Comparison of ENCODE assay signal across 19 cellular contexts in genomic region chr16:58002411-58002790, GRCh38. TPM values are rescaled to one million over a fixed set of nuclear protein-coding genes. Genes with fewer than 3 reads are reported as not detected.
DNase-seq lines count a peak whose midpoint lies in the region; ATAC-seq, FAIRE-seq and TF ChIP-seq lines count a peak whose summit lies in the region.
"Had no signal": no experiment of that assay in that cellular context is flagged by ENCODE, and none has a peak within 500 bp of the region (broad histone marks: within the 10 kb centered on the region; RNA-seq: fewer than 3 reads in every experiment).

No MANE protein-coding gene starts in this region.

- H3K36me3 Mint-ChIP-seq in WTC11, result peaks cover 29% of the 10 kb centered on the region

- H3K4me3 Mint-ChIP-seq in WTC11, result peak overlapping the region; percentile 83

- TF ChIP-seq RAD21 in A549 (conservative IDR thresholded peaks at IDR 0.05 in 1 of 2, IDR thresholded peaks at IDR 0.05 in 1 of 2), result no peak

- H3K4me1 Mint-ChIP-seq in WTC11, result peaks cover 23% of the 10 kb centered on the region

- H3K9me3 ChIP-seq in A549, result 0 out of 3 replicates have a peak, but pooled peaks cover 3% of the 10 kb centered on the region
- H3K9me3 ChIP-seq in DND-41 (ENCODE audit: insufficient read depth, low read length, severe bottlenecking), result no peaks in the 10 kb centered on the region
- no peaks in the 10 kb centered on the region for H3K9me3 ChIP-seq in kidney (ENCODE audit: control insufficient read depth in 1 of 2, low read length in 2 of 2)
- no peaks in the 10 kb centered on the region for H3K9me3 ChIP-seq in right atrium auricular region
- H3K9me3 ChIP-seq: SJSA1 had no signal

- POLR2A ChIA-PET in A549 (lab: Yijun Ruan, JAX), result interaction anchor here (1.4 kb wide), 1 partner anchor 203 kb away, joined by 6 read pairs; no protein-coding TSS in a partner anchor
- POLR2A ChIA-PET in WTC11 (lab: Charles Lee), result interaction anchor here (0.6 kb wide), 1 partner anchor 478 kb away, joined by 3 read pairs; no protein-coding TSS in a partner anchor

- peaks cover 24% of the 10 kb centered on the region for H3K79me2 ChIP-seq in DND-41 (ENCODE audit: insufficient read depth, low read length)

- no peak overlapping the region for H3K27ac Mint-ChIP-seq in WTC11

- peak overlapping the region in 1 of 2 experiments; percentile 98; a peak in 2 of 6 replicates for H3K27ac ChIP-seq in A549
- H3K27ac ChIP-seq in DND-41 (ENCODE audit: low read length), result no peak overlapping the region
- H3K27ac ChIP-seq in kidney (ENCODE audit: low read depth in 2 of 2, low read length in 2 of 2), result no peak overlapping the region
- H3K27ac ChIP-seq in right atrium auricular region, result no peak overlapping the region
- H3K27ac ChIP-seq: SJSA1, VCaP had no signal

- no peak for DNase-seq in A549 (ENCODE audit: low read depth in 1 of 2, low spot score in 1 of 2)
- DNase-seq in DND-41, result no peak
- no peak for DNase-seq in WTC11 (ENCODE audit: low spot score)
- peak; percentile 61 for DNase-seq in kidney
- DNase-seq in GM19239 (ENCODE audit: insufficient read length, low spot score), result no peak
- DNase-seq in activated CD8-positive, alpha-beta memory T cell treated with anti-CD3 and anti-CD28 coated beads for 24 hours, result no peak
- DNase-seq in 8988T, result no peak
- DNase-seq in right atrium auricular region (ENCODE audit: low spot score), result no peak
- DNase-seq: AML-193; effector CD8-positive, alpha-beta T cell; EL; NCI-H1694; NCI-H82; stimulated activated CD4-positive, alpha-beta T cell treated with anti-CD3 and anti-CD28 coated beads, Interleukin-1b, Interleukin-23, amount 100 ng/mL, for 48 hours had no signal

- H3K9ac ChIP-seq in DND-41 (ENCODE audit: low read depth, low read length) (peak overlapping the region; percentile 72; the same call in 1 of the 2 replicates), kidney (ENCODE audit: low read length in 2 of 2) (no peak overlapping the region)

- H3K36me3 ChIP-seq in DND-41 (ENCODE audit: insufficient read depth, low read length) (peaks cover 43% of the 10 kb centered on the region), kidney (ENCODE audit: control insufficient read depth in 1 of 2, insufficient read depth in 2 of 2, low read length in 2 of 2) (peaks cover 3 to 7% of the 10 kb centered on the region in 2 donors), right atrium auricular region (peaks cover 11% of the 10 kb centered on the region)

- 80% methylated on average over 9 of the region's 9 CpGs for WGBS in A549 (ENCODE audit: missing lambda C conversion rate)

- no peak for TF ChIP-seq CTCF in A549 (IDR thresholded peaks at IDR 0.05)
- no peak for TF ChIP-seq CTCF in DND-41 (IDR thresholded peaks at IDR 0.05; ENCODE audit: borderline replicate concordance, extremely low read depth, low read length, poor library complexity, severe bottlenecking)
- TF ChIP-seq CTCF in WTC11 (IDR thresholded peaks at IDR 0.05), result no peak
- TF ChIP-seq CTCF in kidney (IDR thresholded peaks at IDR 0.05; ENCODE audit: borderline replicate concordance, extremely low read depth, insufficient read depth), result no peak
- TF ChIP-seq CTCF in right atrium auricular region (IDR thresholded peaks at IDR 0.05), result no peak

- H3K4me2 ChIP-seq in A549 (peak overlapping the region; percentile 100), DND-41 (ENCODE audit: insufficient read depth, low read length) (peak overlapping the region; percentile 100)

- H3K4me3 ChIP-seq in A549 (no peak overlapping the region), DND-41 (ENCODE audit: low read depth in 1 of 2, low read length in 2 of 2) (0 out of 4 replicates have a peak overlapping the region, but pooled peaks of 1 of the 2 experiments have one; percentile 7), kidney (ENCODE audit: low read length in 2 of 2) (no peak overlapping the region), right atrium auricular region (no peak overlapping the region)

- no peak for TF ChIP-seq POLR2A in A549 (IDR thresholded peaks at IDR 0.05; ENCODE audit: low read length)

- H3K27me3 Mint-ChIP-seq in WTC11 (ENCODE audit: low read depth), result no peaks in the 10 kb centered on the region

- no peak overlapping the region for H2AFZ ChIP-seq in DND-41 (ENCODE audit: low read depth, low read length)

- H3K4me1 ChIP-seq in A549, result peaks cover 41% of the 10 kb centered on the region
- peaks cover 34% of the 10 kb centered on the region for H3K4me1 ChIP-seq in DND-41 (ENCODE audit: insufficient read depth, low read length)
- H3K4me1 ChIP-seq in kidney (ENCODE audit: control insufficient read depth in 1 of 2, insufficient read depth in 1 of 2, low read depth in 1 of 2, low read length in 2 of 2), result peaks cover 3 to 20% of the 10 kb centered on the region in 2 donors
- H3K4me1 ChIP-seq in right atrium auricular region, result peaks cover 0 to 41% of the 10 kb centered on the region in 2 donors

- intact Hi-C loops in kidney (cut with DNase I), result loop anchor here (10.0 kb wide), 1 partner anchor 428 kb away; no protein-coding TSS in a partner anchor

- H3K27me3 ChIP-seq in DND-41 (ENCODE audit: insufficient read depth, low read length, poor library complexity) (no peaks in the 10 kb centered on the region), right atrium auricular region (no peaks in the 10 kb centered on the region)
- H3K27me3 ChIP-seq: SJSA1 had no signal

- TF ChIP-seq EP300 in A549 (IDR thresholded peaks at IDR 0.05), result no peak

- H4K20me1 ChIP-seq in DND-41 (ENCODE audit: insufficient read depth, low read length), result peaks cover 9% of the 10 kb centered on the region; the same call in 1 of the 2 replicates

- H3K9me3 Mint-ChIP-seq in WTC11, result peaks cover 7% of the 10 kb centered on the region; the same call in 1 of the 2 replicates

- no peak for ATAC-seq in A549
- ATAC-seq in DND-41 (ENCODE audit: insufficient read depth, low read depth), result no peak
- no peak for ATAC-seq in WTC11

- CTCF ChIA-PET in A549 (lab: Yijun Ruan, JAX) (interaction anchor here (0.9 to 12.6 kb wide), 10 partner anchors 10 to 426 kb away, joined by 3 to 160 read pairs (median 8); no protein-coding TSS in a partner anchor), WTC11 (lab: Charles Lee) (interaction anchor here (1.5 to 6.1 kb wide), 6 partner anchors 18 to 119 kb away, joined by 4 to 56 read pairs (median 11); no protein-coding TSS in a partner anchor)

- FAIRE-seq in A549 (lab: Jason Lieb, UNC) (no peak), kidney (lab: Jason Lieb, UNC) (no peak), GM19239 (lab: Jason Lieb, UNC) (no peak)
- FAIRE-seq: bronchial epithelial cell had no signal

TF ChIP-seq in A549, 52 proteins besides CTCF, POLR2A, EP300 and RAD21 (continues in another document):
- no peak for TF ChIP-seq FOSL2 (IDR thresholded peaks at IDR 0.05)
- TF ChIP-seq FOSL2 (CRISPR knock-in tag; IDR thresholded peaks at IDR 0.05), result no peak
- TF ChIP-seq ESRRA (IDR thresholded peaks at IDR 0.05; ENCODE audit: borderline replicate concordance, low read length), result no peak
- TF ChIP-seq, protein P1, sequence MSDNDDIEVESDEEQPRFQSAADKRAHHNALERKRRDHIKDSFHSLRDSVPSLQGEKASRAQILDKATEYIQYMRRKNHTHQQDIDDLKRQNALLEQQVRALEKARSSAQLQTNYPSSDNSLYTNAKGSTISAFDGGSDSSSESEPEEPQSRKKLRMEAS (IDR thresholded peaks at IDR 0.05), result no peak

RNA-seq across cellular contexts. Expression of gene USB1, which starts 1.2 kb away (rescaled TPM):
- polyA plus RNA-seq in A549 (2011; rRNA removed) (88.2 and 88.8 TPM in 2 replicates), A549 (2017; fragmentation: RNase III; extraction: RNeasy Plus Mini Kit Qiagen cat#74134 plus additional on column Dnase treatment) (132 to 143 TPM (median 140 TPM) in 3 replicates), kidney (ENCODE audit: insufficient read depth, low read depth, low replicate concordance) (18.3 TPM)
- 170 and 213 TPM in 2 replicates for polyA plus RNA-seq in A549 (2012; cell fraction: cytosol; rRNA removed)
- polyA plus RNA-seq in A549 (2012; cell fraction: nucleus; rRNA removed), result 84.5 and 103 TPM in 2 replicates
- 111 and 129 TPM in 2 replicates for polyA minus RNA-seq in A549 (2011; rRNA and poly(A)+ RNA removed)
- total RNA-seq in WTC11 (2021) (67.1 to 75.2 TPM (median 69.6 TPM) in 3 replicates), kidney (32.8 TPM), right atrium auricular region (10 to 100 TPM; 32.2 to 43.2 TPM)

RNA-seq across cellular contexts. Expression of gene ZNF319, which starts 1.9 kb away (rescaled TPM):
- polyA plus RNA-seq in A549 (2011; rRNA removed) (10.8 and 12.0 TPM in 2 replicates), A549 (2017; fragmentation: RNase III; extraction: RNeasy Plus Mini Kit Qiagen cat#74134 plus additional on column Dnase treatment) (11.1 to 11.6 TPM (median 11.3 TPM) in 3 replicates), kidney (ENCODE audit: insufficient read depth, low read depth, low replicate concordance) (2.9 TPM)
- polyA plus RNA-seq in A549 (2012; cell fraction: cytosol; rRNA removed), result 12.6 and 15.6 TPM in 2 replicates
- 13.5 and 27.6 TPM in 2 replicates for polyA plus RNA-seq in A549 (2012; cell fraction: nucleus; rRNA removed)
- polyA minus RNA-seq in A549 (2011; rRNA and poly(A)+ RNA removed), result 11.4 and 13.3 TPM in 2 replicates
- total RNA-seq in WTC11 (2021) (4.6 to 5.5 TPM (median 5.3 TPM) in 3 replicates), kidney (10.9 TPM), right atrium auricular region (1 to 10 TPM; 5.1 to 6.6 TPM)

RNA-seq across cellular contexts. Expression of gene MMP15, which starts 23.2 kb away (rescaled TPM):
- 4.3 and 5.2 TPM in 2 replicates for polyA plus RNA-seq in A549 (2011; rRNA removed)
- polyA plus RNA-seq in A549 (2012; cell fraction: cytosol; rRNA removed), result 9.0 and 14.5 TPM in 2 replicates
- polyA plus RNA-seq in A549 (2012; cell fraction: nucleus; rRNA removed), result 25.4 and 32.6 TPM in 2 replicates
- polyA plus RNA-seq in A549 (2017; fragmentation: RNase III; extraction: RNeasy Plus Mini Kit Qiagen cat#74134 plus additional on column Dnase treatment), result 9.8 to 11.2 TPM (median 10.3 TPM) in 3 replicates
- 6.6 TPM in 2 replicates for polyA minus RNA-seq in A549 (2011; rRNA and poly(A)+ RNA removed)
- total RNA-seq in WTC11 (2021), result 55.5 to 60.7 TPM (median 58.2 TPM) in 3 replicates
- total RNA-seq in kidney, result 31.4 TPM
- 19.1 TPM for polyA plus RNA-seq in kidney (ENCODE audit: insufficient read depth, low read depth, low replicate concordance)
- 10 to 100 TPM; 36.9 to 52.3 TPM for total RNA-seq in right atrium auricular region

RNA-seq across cellular contexts. Expression of gene CNGB1, which starts 31.5 kb away (rescaled TPM):
- polyA plus RNA-seq in A549 (2011; rRNA removed), result 0.12 and 0.39 TPM in 2 replicates
- 0.19 and 0.45 TPM in 2 replicates for polyA plus RNA-seq in A549 (2012; cell fraction: cytosol; rRNA removed)
- polyA plus RNA-seq in A549 (2012; cell fraction: nucleus; rRNA removed), result 0.11 and 0.29 TPM in 2 replicates
- polyA plus RNA-seq in A549 (2017; fragmentation: RNase III; extraction: RNeasy Plus Mini Kit Qiagen cat#74134 plus additional on column Dnase treatment), result 0.15 to 0.23 TPM (median 0.21 TPM) in 3 replicates
- 0.10 TPM in 1 of 2 replicates, not detected in the other for polyA minus RNA-seq in A549 (2011; rRNA and poly(A)+ RNA removed)
- not detected in 3 replicates for total RNA-seq in WTC11 (2021)
- total RNA-seq in kidney, result not detected
- polyA plus RNA-seq in kidney (ENCODE audit: insufficient read depth, low read depth, low replicate concordance), result not detected
- total RNA-seq in right atrium auricular region, result not detected
- total RNA-seq: fibroblast of villous mesenchyme, mononuclear cell had no signal
